8 cellular contexts compared by ENCODE assay signal in the genomic region with DNA sequence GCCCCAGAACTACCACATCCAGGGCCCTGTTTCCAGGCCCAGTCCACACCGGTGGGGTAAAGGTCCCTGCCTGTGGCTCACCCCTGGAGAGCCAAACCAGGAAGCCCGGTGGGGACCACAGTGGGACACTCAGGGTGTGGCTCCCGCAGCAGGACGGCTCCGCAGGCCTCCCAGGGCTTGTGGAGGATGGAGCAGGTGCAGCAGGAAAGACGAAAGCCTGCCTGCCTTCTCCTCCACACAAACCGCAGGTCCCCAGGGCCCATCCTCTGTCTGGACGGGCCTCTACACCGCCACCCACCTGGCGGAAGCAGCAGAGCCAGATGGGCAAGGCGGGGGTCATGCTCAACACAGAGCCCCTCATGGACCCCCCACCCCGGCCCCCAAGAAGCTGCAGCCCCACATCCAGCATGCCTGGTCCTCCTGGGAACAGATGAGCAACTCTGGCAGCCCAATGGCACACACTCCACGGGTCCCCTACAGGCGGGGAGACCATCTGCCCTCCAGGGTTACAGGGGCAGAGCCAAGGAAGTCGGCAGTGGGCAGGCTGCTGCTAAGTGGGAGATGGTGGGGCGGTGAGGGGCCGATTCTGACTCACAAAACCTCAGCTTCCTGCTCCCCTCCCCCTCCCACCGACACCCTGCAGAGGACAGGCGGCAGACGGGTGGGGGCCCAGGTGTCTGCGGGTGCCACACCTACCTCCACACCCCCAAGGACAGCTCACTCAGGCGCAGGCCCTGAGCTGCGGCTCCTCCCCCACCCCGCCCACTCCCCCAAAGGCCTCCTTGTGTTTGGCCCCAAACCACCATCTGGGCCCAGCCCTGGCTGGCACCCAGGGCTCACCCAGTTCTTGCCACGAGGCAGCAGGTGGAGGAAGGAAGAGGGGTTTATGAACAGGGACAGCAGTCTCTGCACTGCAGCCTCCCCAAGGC. TPM values are rescaled to one million over a fixed set of nuclear protein-coding genes. Genes with fewer than 3 reads are reported as not detected.
DNase-seq lines count a peak whose midpoint lies in the region; ATAC-seq and TF ChIP-seq lines count a peak whose summit lies in the region.

No MANE protein-coding gene starts in this region.

- no peak overlapping the region for H2AFZ ChIP-seq in fibroblast of lung (ENCODE audit: low read length)

- DNase-seq in left cardiac atrium (peak; percentile 74), cardiac septum (ENCODE audit: low spot score) (no peak), NK-92 (lab: John Stamatoyannopoulos, UW; ENCODE audit: unreplicated experiment) (peak; percentile 76), fibroblast of lung (ENCODE audit: low read depth in 2 of 2) (peak; percentile 17 to 68)
- peak; percentile 97 for DNase-seq in activated CD8-positive, alpha-beta memory T cell treated with anti-CD3 and anti-CD28 coated beads, Interleukin-2, amount 50 U/mL, for 4 hours
- peak; percentile 91 to 93 for DNase-seq in stimulated activated CD4-positive, alpha-beta T cell treated with anti-CD3 and anti-CD28 coated beads, Interleukin-2, amount 100 ng/mL, for 24 hours

- peaks cover 55% of the 10 kb centered on the region for H3K79me2 ChIP-seq in fibroblast of lung (ENCODE audit: control insufficient read depth, insufficient read depth, low read length)

- H3K4me2 ChIP-seq in fibroblast of lung (ENCODE audit: extremely low read depth, insufficient read depth, low read length) = no peak overlapping the region

- no peak overlapping the region for H3K4me3 ChIP-seq in fibroblast of lung (replicated peaks in 1 of 4; ENCODE audit: control extremely low read depth in 1 of 4, insufficient read depth in 1 of 4, low read depth in 3 of 4, low read length in 4 of 4)

- peaks cover 3% of the 10 kb centered on the region for H4K20me1 ChIP-seq in fibroblast of lung (ENCODE audit: control insufficient read depth, extremely low read depth, insufficient read depth, low read length)

- intact Hi-C loops in left cardiac atrium (cut with DNase I) = no loop called here
- intact Hi-C loops in cardiac septum (cut with DNase I) = no loop called here

- ATAC-seq in left cardiac atrium (peak; percentile 43 to 56), HG03103 (IDR thresholded peaks at IDR 0.05; ENCODE audit: low read depth, unreplicated experiment) (peak; percentile 47), HG02884 (IDR thresholded peaks at IDR 0.05; ENCODE audit: unreplicated experiment) (no peak)

- no peak overlapping the region for H3K27ac ChIP-seq in fibroblast of lung (ENCODE audit: insufficient read depth, low read length)

- H3K36me3 ChIP-seq in fibroblast of lung (ENCODE audit: control insufficient read depth, insufficient read depth, low read length) = peaks cover 22% of the 10 kb centered on the region

- H3K27me3 ChIP-seq in fibroblast of lung (ENCODE audit: control insufficient read depth, insufficient read depth, low read length) = no peaks in the 10 kb centered on the region

- peaks cover 13% of the 10 kb centered on the region for H3K4me1 ChIP-seq in fibroblast of lung (ENCODE audit: control insufficient read depth, extremely low read depth, insufficient read depth, low read length)

- no peak overlapping the region for H3K9ac ChIP-seq in fibroblast of lung (ENCODE audit: insufficient read depth, low read length)

- TF ChIP-seq CTCF in fibroblast of lung (conservative IDR thresholded peaks at IDR 0.05 in 1 of 2, IDR thresholded peaks at IDR 0.05 in 1 of 2; ENCODE audit: low read depth in 1 of 2, low read length in 2 of 2) = no peak

- no peaks in the 10 kb centered on the region for H3K9me3 ChIP-seq in fibroblast of lung (ENCODE audit: control insufficient read depth, insufficient read depth, low read depth, low read length)

RNA-seq across cellular contexts. Expression of a gene that starts 5.2 kb away (rescaled TPM):
- total RNA-seq in left cardiac atrium (10 to 100 TPM; 44.9 to 54.4 TPM), cardiac septum (63.5 TPM), fibroblast of lung (69.1 and 75.8 TPM in 2 replicates)
- 13.5 and 18.7 TPM in 2 replicates for polyA plus RNA-seq in fibroblast of lung
- polyA plus RNA-seq in fibroblast of lung (2012) = 33.2 and 49.9 TPM in 2 replicates
- 118 and 132 TPM in 2 replicates for polyA minus RNA-seq in fibroblast of lung (ENCODE audit: low replicate concordance)

RNA-seq across cellular contexts. Expression of a gene that starts 11.7 kb away (rescaled TPM):
- total RNA-seq in left cardiac atrium (under 1 TPM; 0.15 to 0.52 TPM), cardiac septum (0.13 TPM), fibroblast of lung (2.8 and 5.8 TPM in 2 replicates)
- polyA plus RNA-seq in fibroblast of lung = 0.67 and 0.73 TPM in 2 replicates
- polyA plus RNA-seq in fibroblast of lung (2012) = 1.5 and 2.0 TPM in 2 replicates
- 0.59 and 1.2 TPM in 2 replicates for polyA minus RNA-seq in fibroblast of lung (ENCODE audit: low replicate concordance)

RNA-seq across cellular contexts. Expression of a gene that starts 17.0 kb away (rescaled TPM):
- total RNA-seq in left cardiac atrium (not detected), cardiac septum (not detected), fibroblast of lung (under 0.01 and 0.17 TPM in 2 replicates)
- 0.06 TPM in 1 of 2 replicates, not detected in the other for polyA plus RNA-seq in fibroblast of lung
- not detected in 2 replicates for polyA plus RNA-seq in fibroblast of lung (2012)
- not detected in 2 replicates for polyA minus RNA-seq in fibroblast of lung (ENCODE audit: low replicate concordance)

RNA-seq across cellular contexts. Expression of a gene that starts 37.9 kb away (rescaled TPM):
- total RNA-seq in left cardiac atrium (10 to 100 TPM; 35.4 to 37.6 TPM), cardiac septum (28.7 TPM), fibroblast of lung (25.9 and 37.8 TPM in 2 replicates)
- polyA plus RNA-seq in fibroblast of lung = 25.2 and 25.8 TPM in 2 replicates
- polyA plus RNA-seq in fibroblast of lung (2012) = 55.5 and 73.7 TPM in 2 replicates
- 55.5 and 70.9 TPM in 2 replicates for polyA minus RNA-seq in fibroblast of lung (ENCODE audit: low replicate concordance)

RNA-seq across cellular contexts. Expression of a gene that starts 38.4 kb away (rescaled TPM):
- 10 to 100 TPM; 29.8 to 32.7 TPM for total RNA-seq in left cardiac atrium
- total RNA-seq in cardiac septum = 25.1 TPM
- total RNA-seq in fibroblast of lung = 18.3 and 20.0 TPM in 2 replicates
- polyA plus RNA-seq in fibroblast of lung = 12.0 and 23.1 TPM in 2 replicates
- 18.8 and 45.4 TPM in 2 replicates for polyA plus RNA-seq in fibroblast of lung (2012)
- polyA minus RNA-seq in fibroblast of lung (ENCODE audit: low replicate concordance) = 32.4 and 47.7 TPM in 2 replicates
